ENCODE assay signal across 9 cellular contexts in the genomic region with DNA sequence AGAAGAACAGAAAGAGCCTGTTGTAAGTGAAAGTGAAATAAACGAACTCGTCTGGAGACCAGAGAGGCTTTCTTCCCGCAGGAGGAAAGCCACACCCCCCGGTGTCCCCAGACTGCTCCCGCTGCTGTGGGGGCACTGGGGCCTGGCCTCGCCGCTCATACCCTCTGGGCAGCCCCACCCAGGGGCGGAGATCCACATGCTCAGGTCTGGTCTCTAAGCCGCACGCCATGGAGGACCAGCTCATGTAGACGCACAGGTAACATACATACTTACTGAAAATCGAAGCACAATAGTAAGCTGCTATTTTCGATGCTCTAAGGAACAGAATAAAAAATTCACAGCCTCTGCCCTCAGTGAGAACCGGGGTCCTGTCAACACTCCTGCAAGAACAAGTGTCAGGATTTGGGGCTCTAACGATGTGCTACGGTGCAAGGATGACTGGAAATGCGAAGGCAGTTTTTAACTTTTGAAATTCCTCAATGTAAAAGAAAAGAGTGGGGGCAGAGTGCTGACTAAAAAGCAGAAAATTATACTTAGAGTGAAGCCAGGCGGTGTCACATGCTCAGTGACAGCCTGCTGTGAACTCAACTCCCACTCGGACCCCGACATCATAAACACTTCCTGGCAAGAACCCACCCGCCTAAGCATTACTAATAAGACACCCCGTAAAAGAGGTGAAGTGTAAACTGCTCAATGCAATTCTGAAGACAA.
A peak's percentile ranks its signal among the peaks of the same experiment; 100 is the strongest.
DNase-seq lines count a peak whose midpoint lies in the region; ATAC-seq and TF ChIP-seq lines count a peak whose summit lies in the region.
"Had no signal": no experiment of that assay in that cellular context is flagged by ENCODE, and none has a peak within 500 bp of the region (broad histone marks: within the 10 kb centered on the region; RNA-seq: fewer than 3 reads in every experiment).

No MANE protein-coding gene starts in this region.

- intact Hi-C loops in colonic mucosa (cut with DNase I), result no loop called here
- intact Hi-C loops in psoas muscle (cut with DNase I), result no loop called here
- intact Hi-C loops in ascending aorta (cut with DNase I), result no loop called here

- no peak overlapping the region for H3K27ac ChIP-seq in colonic mucosa
- H3K27ac ChIP-seq in psoas muscle, result no peak overlapping the region
- H3K27ac ChIP-seq in ascending aorta, result no peak overlapping the region

- peak; percentile 28 for ATAC-seq in GM21390 (IDR thresholded peaks at IDR 0.05; ENCODE audit: unreplicated experiment)
- ATAC-seq in psoas muscle, result no peak
- no peak for ATAC-seq in HG03457 (IDR thresholded peaks at IDR 0.05; ENCODE audit: unreplicated experiment)

- H3K4me3 ChIP-seq in colonic mucosa (peak overlapping the region; percentile 1), psoas muscle (no peak overlapping the region), ascending aorta (no peak overlapping the region)

- H3K9me3 ChIP-seq in colonic mucosa (no peaks in the 10 kb centered on the region), psoas muscle (no peaks in the 10 kb centered on the region), ascending aorta (no peaks in the 10 kb centered on the region)

- no peaks in the 10 kb centered on the region for H3K27me3 ChIP-seq in colonic mucosa
- H3K27me3 ChIP-seq in psoas muscle (ENCODE audit: insufficient read depth in 3 of 3, low read length in 2 of 3), result no peaks in the 10 kb centered on the region
- no peaks in the 10 kb centered on the region for H3K27me3 ChIP-seq in ascending aorta

- 77 to 81% (median 78%) methylated on average over 22 of the region's 22 CpGs for WGBS in psoas muscle, 3 donors

- TF ChIP-seq CTCF in colonic mucosa (IDR thresholded peaks at IDR 0.05), result no peak
- TF ChIP-seq CTCF in psoas muscle (IDR thresholded peaks at IDR 0.05), result no peak
- TF ChIP-seq CTCF in ascending aorta (IDR thresholded peaks at IDR 0.05), result no peak

- H3K36me3 ChIP-seq in colonic mucosa, result no peaks in the 10 kb centered on the region
- H3K36me3 ChIP-seq in psoas muscle (ENCODE audit: insufficient read depth in 1 of 2, low read depth in 1 of 2), result peaks cover 0 to 3% of the 10 kb centered on the region in 2 donors
- peaks cover 0 to 26% of the 10 kb centered on the region in 2 donors for H3K36me3 ChIP-seq in ascending aorta

- peak; percentile 53 for DNase-seq in UCSD-AML1 (lab: John Stamatoyannopoulos, UW; ENCODE audit: unreplicated experiment)
- DNase-seq in colonic mucosa, result no peak
- peak; percentile 50 for DNase-seq in stimulated activated CD8-positive, alpha-beta memory T cell treated with anti-CD3 and anti-CD28 coated beads, Interleukin-4, amount 100 ng/mL, for 24 hours (ENCODE audit: low read depth)
- DNase-seq in psoas muscle, result no peak
- no peak for DNase-seq in ascending aorta (ENCODE audit: low spot score in 2 of 2)
- no peak for DNase-seq in NCI-H82 treated with DMSO at 0.1 percent for 48 hours (lab: John Stamatoyannopoulos, UW; ENCODE audit: unreplicated experiment)
- DNase-seq: H9 had no signal

- no peak overlapping the region for H3K9ac ChIP-seq in colonic mucosa (ENCODE audit: low read depth in 2 of 2, low read length in 2 of 2)

- no peaks in the 10 kb centered on the region for H3K4me1 ChIP-seq in colonic mucosa
- no peaks in the 10 kb centered on the region for H3K4me1 ChIP-seq in psoas muscle
- no peaks in the 10 kb centered on the region for H3K4me1 ChIP-seq in ascending aorta

Comparison
In these comparisons a context has a peak if more than half of its experiments do, and no peak if none do; other contexts are left out.
1. DNase-seq: peak in UCSD-AML1 (single experiment) and stimulated activated CD8-positive, alpha-beta memory T cell treated with anti-CD3 and anti-CD28 coated beads, Interleukin-4, amount 100 ng/mL, for 24 hours (single experiment); none in colonic mucosa (single experiment), psoas muscle (0 of 2), ascending aorta (0 of 2) and NCI-H82 treated with DMSO at 0.1 percent for 48 hours (single experiment).